8 cellular contexts compared by ENCODE assay signal in the genomic region with DNA sequence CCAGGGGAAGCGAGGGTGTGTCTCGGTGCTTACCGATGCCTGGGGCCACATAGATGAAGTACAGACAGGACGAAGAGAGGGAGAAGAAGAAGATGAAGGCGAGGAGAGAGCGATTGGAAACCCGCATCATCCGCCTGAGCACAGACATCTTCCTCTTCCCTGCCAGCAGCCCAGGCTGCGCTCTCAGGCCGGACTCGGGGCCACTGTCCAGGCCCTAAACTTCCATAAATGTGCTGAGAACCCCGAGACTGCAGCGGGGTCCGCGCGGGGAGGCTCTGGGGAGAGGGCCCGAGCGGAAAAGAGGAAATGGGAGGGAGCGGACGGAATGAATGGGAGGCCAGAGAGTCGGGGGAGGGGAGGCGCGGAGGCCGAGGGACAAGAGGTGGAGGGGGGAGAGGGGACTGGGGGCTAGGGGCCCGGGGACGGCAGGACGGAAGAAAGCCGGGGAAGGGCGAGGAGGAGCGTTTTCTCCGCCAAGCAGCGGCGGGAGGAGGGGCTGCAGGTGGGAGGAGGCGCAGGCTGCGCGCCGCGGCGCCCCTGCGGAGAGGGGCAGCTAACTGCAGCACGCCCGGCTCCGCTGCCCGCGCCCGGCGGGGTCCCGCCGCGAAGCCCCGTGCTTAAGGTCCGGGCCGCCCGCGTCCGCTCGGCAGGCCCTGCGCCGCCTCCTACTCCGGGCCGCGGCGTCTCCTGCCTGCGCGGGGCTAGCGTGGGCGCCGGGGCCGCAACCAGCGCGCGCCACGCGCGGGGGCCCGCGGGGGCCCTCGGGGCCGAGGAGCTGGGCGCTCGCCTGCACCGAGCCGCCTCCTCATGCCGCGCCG. TPM values are rescaled to one million over a fixed set of nuclear protein-coding genes. Genes with fewer than 3 reads are reported as not detected.
A peak's percentile ranks its signal among the peaks of the same experiment; 100 is the strongest.
DNase-seq lines count a peak whose midpoint lies in the region; ATAC-seq and TF ChIP-seq lines count a peak whose summit lies in the region.

A gene with protein sequence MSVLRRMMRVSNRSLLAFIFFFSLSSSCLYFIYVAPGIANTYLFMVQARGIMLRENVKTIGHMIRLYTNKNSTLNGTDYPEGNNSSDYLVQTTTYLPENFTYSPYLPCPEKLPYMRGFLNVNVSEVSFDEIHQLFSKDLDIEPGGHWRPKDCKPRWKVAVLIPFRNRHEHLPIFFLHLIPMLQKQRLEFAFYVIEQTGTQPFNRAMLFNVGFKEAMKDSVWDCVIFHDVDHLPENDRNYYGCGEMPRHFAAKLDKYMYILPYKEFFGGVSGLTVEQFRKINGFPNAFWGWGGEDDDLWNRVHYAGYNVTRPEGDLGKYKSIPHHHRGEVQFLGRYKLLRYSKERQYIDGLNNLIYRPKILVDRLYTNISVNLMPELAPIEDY (minus strand): TSS at position 303 of the 818 bp plus-strand sequence. CDS start 155 bp downstream, at position 148.

- H3K4me1 Mint-ChIP-seq in T-helper 2 cell treated with Interferon-gamma antibody and Interleukin-4, amounts not matched to agents 5 μg/mL and 100 μg/mL, for 36 hours (ENCODE audit: low read depth) = peaks cover 15% of the 10 kb centered on the region

- H3K27ac ChIP-seq in lower lobe of right lung (peak within 1 kb of the TSS; percentile 56), substantia nigra (ENCODE audit: low read depth, low read length, poor library complexity, severe bottlenecking) (peak within 1 kb of the TSS; percentile 43)

- H3K36me3 Mint-ChIP-seq in T-helper 2 cell treated with Interferon-gamma antibody and Interleukin-4, amounts not matched to agents 5 μg/mL and 100 μg/mL, for 36 hours (ENCODE audit: low read depth) = no peaks in the 10 kb centered on the region

- TF ChIP-seq CTCF in GM12873 (IDR thresholded peaks at IDR 0.05; ENCODE audit: insufficient read depth, low read depth, low read length, missing control alignments) = peak; percentile 6
- no peak for TF ChIP-seq CTCF in lower lobe of right lung (IDR thresholded peaks at IDR 0.05)

- H3K36me3 ChIP-seq in lower lobe of right lung = no peaks in the 10 kb centered on the region

- intact Hi-C loops in lower lobe of right lung (cut with DNase I) = no loop called here

- H3K4me3 Mint-ChIP-seq in T-helper 2 cell treated with Interferon-gamma antibody and Interleukin-4, amounts not matched to agents 5 μg/mL and 100 μg/mL, for 36 hours = peak within 1 kb of the TSS; percentile 89

- H3K27me3 ChIP-seq in lower lobe of right lung (ENCODE audit: low read depth) = no peaks in the 10 kb centered on the region

- H3K9me3 ChIP-seq in lower lobe of right lung = no peaks in the 10 kb centered on the region

- ATAC-seq in GM21529 (IDR thresholded peaks at IDR 0.05; ENCODE audit: unreplicated experiment) = peak; percentile 39
- peak; percentile 21 to 43 for ATAC-seq in lower lobe of right lung

- H3K4me1 ChIP-seq in lower lobe of right lung = peaks cover 12% of the 10 kb centered on the region

- peak within 1 kb of the TSS; percentile 60 for H3K27ac Mint-ChIP-seq in T-helper 2 cell treated with Interferon-gamma antibody and Interleukin-4, amounts not matched to agents 5 μg/mL and 100 μg/mL, for 36 hours

- H3K4me3 ChIP-seq in lower lobe of right lung = peak within 1 kb of the TSS; percentile 60

- peaks cover 55% of the 10 kb centered on the region for H3K27me3 Mint-ChIP-seq in T-helper 2 cell treated with Interferon-gamma antibody and Interleukin-4, amounts not matched to agents 5 μg/mL and 100 μg/mL, for 36 hours (ENCODE audit: low read depth)

- DNase-seq in HuH-7.5 (ENCODE audit: low spot score) (peak; percentile 23), ecto neural progenitor cell (ENCODE audit: low spot score) (peak; percentile 81), lower lobe of right lung (peak; percentile 48), substantia nigra (lab: John Stamatoyannopoulos, UW) (peak in 18 of 49 donors; percentile 1 to 61 (median 22)), T-helper 9 cell (no peak)
- DNase-seq in T-helper 2 cell treated with Interferon-gamma antibody and Interleukin-4, amounts not matched to agents 5 μg/mL and 100 μg/mL, for 36 hours (ENCODE audit: low spot score) = peak; percentile 26

- no peaks in the 10 kb centered on the region for H3K9me3 Mint-ChIP-seq in T-helper 2 cell treated with Interferon-gamma antibody and Interleukin-4, amounts not matched to agents 5 μg/mL and 100 μg/mL, for 36 hours

RNA-seq across cellular contexts. Expression of the gene that starts here (rescaled TPM):
- total RNA-seq in lower lobe of right lung = 4.6 TPM
